ENCODE assay signal across 8 cellular contexts in the genomic region with DNA sequence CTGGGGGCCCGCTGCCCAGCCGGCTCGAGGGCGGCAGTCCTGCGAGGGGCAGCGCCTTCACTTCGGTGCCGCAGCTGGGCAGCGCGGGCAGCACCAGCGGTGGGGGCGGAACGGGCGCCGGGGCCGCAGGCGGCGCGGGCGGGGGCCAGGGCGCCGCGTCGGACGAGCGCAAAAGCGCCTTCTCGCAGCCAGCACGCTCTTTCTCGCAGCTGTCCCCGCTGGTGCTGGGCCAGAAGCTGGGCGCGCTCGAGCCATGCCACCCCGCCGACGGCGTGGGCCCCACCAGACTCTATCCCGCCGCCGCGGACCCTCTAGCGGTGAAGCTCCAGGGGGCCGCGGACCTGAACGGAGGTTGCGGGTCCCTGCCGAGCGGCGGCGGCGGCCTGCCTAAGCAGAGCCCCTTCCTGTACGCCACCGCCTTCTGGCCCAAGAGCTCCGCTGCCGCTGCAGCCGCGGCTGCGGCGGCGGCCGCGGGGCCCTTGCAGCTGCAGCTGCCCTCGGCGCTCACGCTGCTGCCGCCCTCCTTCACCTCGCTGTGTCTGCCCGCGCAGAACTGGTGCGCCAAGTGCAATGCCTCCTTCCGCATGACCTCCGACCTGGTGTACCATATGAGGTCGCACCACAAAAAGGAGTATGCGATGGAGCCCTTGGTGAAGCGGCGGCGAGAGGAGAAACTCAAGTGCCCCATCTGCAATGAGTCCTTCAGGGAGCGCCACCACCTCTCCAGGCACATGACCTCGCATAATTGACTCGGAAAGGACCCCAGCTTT. TPM values are rescaled to one million over a fixed set of nuclear protein-coding genes. Genes with fewer than 3 reads are reported as not detected.
DNase-seq lines count a peak whose midpoint lies in the region; ATAC-seq and TF ChIP-seq lines count a peak whose summit lies in the region.

No MANE protein-coding gene starts in this region.

- H3K4me2 ChIP-seq in OCI-LY3 (ENCODE audit: low read length) (peak overlapping the region; percentile 57), skeletal muscle satellite cell (ENCODE audit: low read length) (peak overlapping the region; percentile 83)

- ATAC-seq in HG02884 (IDR thresholded peaks at IDR 0.05; ENCODE audit: unreplicated experiment) (peak; percentile 35), left ventricle myocardium superior (peak; percentile 33)

- peak overlapping the region; percentile 37; the same call in 1 of the 2 replicates for H3K9ac ChIP-seq in OCI-LY3 (ENCODE audit: low read length)
- peak overlapping the region; percentile 73 for H3K9ac ChIP-seq in skeletal muscle satellite cell (ENCODE audit: low read depth, low read length)

- H3K4me3 ChIP-seq in OCI-LY3 (ENCODE audit: low read length) = peak overlapping the region; percentile 76
- H3K4me3 ChIP-seq in skeletal muscle satellite cell (ENCODE audit: low read length) = peak overlapping the region; percentile 73

- DNase-seq in NCI-H1417 (lab: John Stamatoyannopoulos, UW) = peak; percentile 54 to 91 (median 88)
- DNase-seq in NCI-H1417 treated with DMSO at 0.1 percent for 48 hours (lab: John Stamatoyannopoulos, UW) = no peak
- peak; percentile 54 for DNase-seq in activated naive CD4-positive, alpha-beta T cell treated with anti-CD3 and anti-CD28 coated beads, Interleukin-2, amount 50 U/mL, for 16 hours
- peak; percentile 63 for DNase-seq in left ventricle myocardium superior
- DNase-seq in Ammon's horn (ENCODE audit: low spot score) = no peak

- H3K27me3 ChIP-seq in OCI-LY3 (ENCODE audit: low read depth, low read length) (no peaks in the 10 kb centered on the region), skeletal muscle satellite cell (ENCODE audit: control insufficient read depth, insufficient read depth, low read length) (no peaks in the 10 kb centered on the region)

- intact Hi-C loops in left ventricle myocardium superior (cut with micrococcal nuclease) = no loop called here

- H3K36me3 ChIP-seq in OCI-LY3 (replicated peaks; ENCODE audit: low read depth, low read length) (no peaks in the 10 kb centered on the region), skeletal muscle satellite cell (ENCODE audit: insufficient read depth, low read length) (peaks cover 4% of the 10 kb centered on the region)

- no peak overlapping the region for H3K27ac ChIP-seq in OCI-LY3 (ENCODE audit: low read length)

- H3K79me2 ChIP-seq in OCI-LY3 (ENCODE audit: low read length) = no peaks in the 10 kb centered on the region

- no peaks in the 10 kb centered on the region for H3K9me3 ChIP-seq in OCI-LY3 (ENCODE audit: insufficient read depth, low read length)
- no peaks in the 10 kb centered on the region for H3K9me3 ChIP-seq in skeletal muscle satellite cell (replicated peaks; ENCODE audit: low read length)

- TF ChIP-seq CTCF in OCI-LY3 (IDR thresholded peaks at IDR 0.05; ENCODE audit: low read depth, low read length) = no peak

- no peak overlapping the region; the same call in 1 of the 2 replicates for H2AFZ ChIP-seq in OCI-LY3 (ENCODE audit: low read depth, low read length)

- H3K4me1 ChIP-seq in OCI-LY3 (ENCODE audit: low read length) (no peaks in the 10 kb centered on the region), skeletal muscle satellite cell (ENCODE audit: control insufficient read depth, insufficient read depth, low read length) (peaks cover 5% of the 10 kb centered on the region)

- H4K20me1 ChIP-seq in OCI-LY3 (ENCODE audit: insufficient read depth, low read length) = no peaks in the 10 kb centered on the region

RNA-seq across cellular contexts. Expression of a gene that starts 5.7 kb away (rescaled TPM):
- 1.0 TPM for total RNA-seq in left ventricle myocardium superior
- total RNA-seq in skeletal muscle satellite cell (2012; rRNA removed) = 1.3 and 3.5 TPM in 2 replicates

Comparison
In these comparisons a context has a peak if more than half of its experiments do, and no peak if none do; other contexts are left out.
1. DNase-seq: peak in NCI-H1417 (3 of 3), activated naive CD4-positive, alpha-beta T cell treated with anti-CD3 and anti-CD28 coated beads, Interleukin-2, amount 50 U/mL, for 16 hours (single experiment) and left ventricle myocardium superior (single experiment); none in NCI-H1417 treated with DMSO at 0.1 percent for 48 hours (single experiment) and Ammon's horn (single experiment).